Comparison of ENCODE assay signal across 16 cellular contexts in genomic region chr21:31190516-31190915, GRCh38.
"Had no signal": no experiment of that assay in that cellular context is flagged by ENCODE, and none has a peak within 500 bp of the region (broad histone marks: within the 10 kb centered on the region; RNA-seq: fewer than 3 reads in every experiment).

No MANE protein-coding gene starts in this region.

- H3K27ac Mint-ChIP-seq: mesothelial cell of epicardium, type B pancreatic cell, WTC11 had no signal

- H3K4me3 Mint-ChIP-seq: mesothelial cell of epicardium, neural crest cell, type B pancreatic cell, WTC11 had no signal

- H3K9me3 Mint-ChIP-seq: mesothelial cell of epicardium, neural crest cell, type B pancreatic cell, WTC11 had no signal

- DNase-seq: activated CD8-positive, alpha-beta memory T cell treated with anti-CD3 and anti-CD28 coated beads, Interleukin-2, amount 50 U/mL, for 48 hours; activated gamma-delta T cell; dorsolateral prefrontal cortex; erythroblast; left cardiac atrium; Right ventricle myocardium superior; small intestine; stimulated activated CD4-positive, alpha-beta T cell treated with anti-CD3 and anti-CD28 coated beads, Interleukin-4, amount 100 ng/mL, for 24 hours; stimulated activated naive CD4-positive, alpha-beta T cell had no signal

- H3K4me1 Mint-ChIP-seq: mesothelial cell of epicardium, neural crest cell had no signal

- H3K4me3 ChIP-seq: dorsolateral prefrontal cortex, lung, prostate gland, SK-N-MC had no signal

- H3K27me3 Mint-ChIP-seq: type B pancreatic cell had no signal

- H3K27ac ChIP-seq: dorsolateral prefrontal cortex, prostate gland, SK-N-MC had no signal

- H3K36me3 ChIP-seq: prostate gland had no signal

- H3K9me3 ChIP-seq: prostate gland had no signal

- H3K4me1 ChIP-seq: prostate gland had no signal

- H3K27me3 ChIP-seq: dorsolateral prefrontal cortex had no signal

- ATAC-seq: left cardiac atrium, WTC11 had no signal
